In genomic region chr4:40931238-40931637, GRCh38 we compare ENCODE assay signal across 1 cellular context.
TF ChIP-seq lines count a peak whose summit lies in the region.

No MANE protein-coding gene starts in this region.

TF ChIP-seq in GM23338, 12 proteins besides CTCF, POLR2A, EP300 and RAD21 (continued from another document):
- TF ChIP-seq ZNF462 (CRISPR knock-in tag; IDR thresholded peaks at IDR 0.05) (no peak), STAT1 (IDR thresholded peaks at IDR 0.05; ENCODE audit: unreplicated experiment) (no peak)
